In genomic region chr17:39402279-39402889, GRCh38 we compare ENCODE assay signal across 1 cellular context.
TF ChIP-seq lines count a peak whose summit lies in the region.

No MANE protein-coding gene starts in this region.

TF ChIP-seq in HepG2, 621 proteins besides CTCF, POLR2A, EP300 and RAD21 (continued from another document and continues in another):
- no peak for TF ChIP-seq ARID3A (IDR thresholded peaks at IDR 0.05; ENCODE audit: low read depth, low read length)
- peak; percentile 89 for TF ChIP-seq NFYB (CRISPR knock-in tag; IDR thresholded peaks at IDR 0.05)
- TF ChIP-seq TOPORS (CRISPR knock-in tag; IDR thresholded peaks at IDR 0.05): no peak
- no peak for TF ChIP-seq REXO4 (CRISPR knock-in tag; IDR thresholded peaks at IDR 0.05; ENCODE audit: borderline replicate concordance)
- TF ChIP-seq HES4 (CRISPR knock-in tag; IDR thresholded peaks at IDR 0.05; ENCODE audit: borderline replicate concordance): no peak
- no peak for TF ChIP-seq ZNF230 (CRISPR knock-in tag; IDR thresholded peaks at IDR 0.05)
- TF ChIP-seq ZNF691 (CRISPR knock-in tag; IDR thresholded peaks at IDR 0.05; ENCODE audit: borderline replicate concordance, low read depth): no peak
- no peak for TF ChIP-seq ZNF264 (CRISPR knock-in tag; IDR thresholded peaks at IDR 0.05)
- no peak for TF ChIP-seq ZNF615 (CRISPR knock-in tag; IDR thresholded peaks at IDR 0.05; ENCODE audit: borderline replicate concordance)
- no peak for TF ChIP-seq ZNF629 (CRISPR knock-in tag; conservative IDR thresholded peaks at IDR 0.05)
- peak; percentile 21; the same call in 1 of the 2 replicates for TF ChIP-seq ZNF3 (CRISPR knock-in tag; IDR thresholded peaks at IDR 0.05)
- no peak for TF ChIP-seq GLI4 (CRISPR knock-in tag; IDR thresholded peaks at IDR 0.05; ENCODE audit: borderline replicate concordance)
- no peak for TF ChIP-seq TEF (CRISPR knock-in tag; IDR thresholded peaks at IDR 0.05)
- no peak for TF ChIP-seq CHD4 (IDR thresholded peaks at IDR 0.05; ENCODE audit: borderline replicate concordance, low read length)
- peak; percentile 98 for TF ChIP-seq CREB1 (IDR thresholded peaks at IDR 0.05)
- TF ChIP-seq CREB1 (CRISPR knock-in tag; IDR thresholded peaks at IDR 0.05): peak; percentile 97
- 0 out of 2 replicates have a peak, but pooled peaks have one; percentile 52 for TF ChIP-seq IRF2 (CRISPR knock-in tag; IDR thresholded peaks at IDR 0.05)
- TF ChIP-seq FOXO4 (CRISPR knock-in tag; conservative IDR thresholded peaks at IDR 0.05): no peak
- no peak for TF ChIP-seq TERF1 (CRISPR knock-in tag; IDR thresholded peaks at IDR 0.05)
- TF ChIP-seq IRF9 (CRISPR knock-in tag; IDR thresholded peaks at IDR 0.05; ENCODE audit: borderline replicate concordance): no peak
- no peak for TF ChIP-seq HDAC6 (IDR thresholded peaks at IDR 0.05; ENCODE audit: low read depth, low read length)
- no peak for TF ChIP-seq DMAP1 (CRISPR knock-in tag; IDR thresholded peaks at IDR 0.05)
- TF ChIP-seq FOXA1 (IDR thresholded peaks at IDR 0.05): no peak
- TF ChIP-seq FOXA1 (CRISPR knock-in tag; IDR thresholded peaks at IDR 0.05): no peak
- peak; percentile 18; the same call in 1 of the 2 replicates for TF ChIP-seq ZBTB42 (CRISPR knock-in tag; IDR thresholded peaks at IDR 0.05)
- TF ChIP-seq MED8 (CRISPR knock-in tag; IDR thresholded peaks at IDR 0.05; ENCODE audit: insufficient replicate concordance): no peak
- 0 out of 2 replicates have a peak, but pooled peaks have one; percentile 15 for TF ChIP-seq KLF15 (CRISPR knock-in tag; IDR thresholded peaks at IDR 0.05; ENCODE audit: borderline replicate concordance)
- TF ChIP-seq NAIF1 (CRISPR knock-in tag; IDR thresholded peaks at IDR 0.05; ENCODE audit: borderline replicate concordance): no peak
- TF ChIP-seq CENPBD1 (CRISPR knock-in tag; IDR thresholded peaks at IDR 0.05; ENCODE audit: borderline replicate concordance, low read depth): no peak
- TF ChIP-seq CAMTA2 (CRISPR knock-in tag; IDR thresholded peaks at IDR 0.05; ENCODE audit: borderline replicate concordance): no peak
- no peak for TF ChIP-seq ZNF768 (CRISPR knock-in tag; IDR thresholded peaks at IDR 0.05)
- TF ChIP-seq ZFYVE20 (CRISPR knock-in tag; IDR thresholded peaks at IDR 0.05; ENCODE audit: borderline replicate concordance, low read depth): no peak
- TF ChIP-seq E2F5 (CRISPR knock-in tag; conservative IDR thresholded peaks at IDR 0.05): peak; percentile 98
- TF ChIP-seq ZNF354B (CRISPR knock-in tag; IDR thresholded peaks at IDR 0.05): no peak
- TF ChIP-seq ATF6 (CRISPR knock-in tag; conservative IDR thresholded peaks at IDR 0.05): no peak
- TF ChIP-seq NKX3-1 (CRISPR knock-in tag; IDR thresholded peaks at IDR 0.05): no peak; the same call in 1 of the 2 replicates
- TF ChIP-seq ZFP36 (IDR thresholded peaks at IDR 0.05; ENCODE audit: borderline replicate concordance, low read depth, low read length, partially characterized antibody): no peak
- no peak for TF ChIP-seq HNRNPLL (IDR thresholded peaks at IDR 0.05; ENCODE audit: low read depth, low read length, poor library complexity, severe bottlenecking)
- TF ChIP-seq ZFP90 (CRISPR knock-in tag; IDR thresholded peaks at IDR 0.05; ENCODE audit: borderline replicate concordance): no peak; the same call in 1 of the 2 replicates
- peak; percentile 36 for TF ChIP-seq RBM22 (optimal IDR thresholded peaks at IDR 0.05; ENCODE audit: low read length)
- no peak for TF ChIP-seq FOXJ3 (CRISPR knock-in tag; IDR thresholded peaks at IDR 0.05; ENCODE audit: borderline replicate concordance)
- no peak for TF ChIP-seq ZNF839 (CRISPR knock-in tag; IDR thresholded peaks at IDR 0.05; ENCODE audit: borderline replicate concordance)
- TF ChIP-seq ETS1 (CRISPR knock-in tag; IDR thresholded peaks at IDR 0.05): no peak
- TF ChIP-seq ZNF253 (CRISPR knock-in tag; IDR thresholded peaks at IDR 0.05; ENCODE audit: borderline replicate concordance): no peak
- TF ChIP-seq HNF4A (CRISPR knock-in tag; IDR thresholded peaks at IDR 0.05): no peak
- no peak for TF ChIP-seq SNAI1 (CRISPR knock-in tag; IDR thresholded peaks at IDR 0.05; ENCODE audit: borderline replicate concordance)
- TF ChIP-seq HMGXB3 (CRISPR knock-in tag; IDR thresholded peaks at IDR 0.05; ENCODE audit: borderline replicate concordance): peak; percentile 99
- no peak for TF ChIP-seq ARNT (IDR thresholded peaks at IDR 0.05)
- no peak for TF ChIP-seq ZFY (CRISPR knock-in tag; IDR thresholded peaks at IDR 0.05)
- TF ChIP-seq CHCHD3 (CRISPR knock-in tag; IDR thresholded peaks at IDR 0.05): no peak
- peak; percentile 48 for TF ChIP-seq TEAD3 (CRISPR knock-in tag; optimal IDR thresholded peaks at IDR 0.05; ENCODE audit: borderline replicate concordance)
- TF ChIP-seq ZNF510 (CRISPR knock-in tag; IDR thresholded peaks at IDR 0.05; ENCODE audit: low read depth): no peak
- TF ChIP-seq MLX (CRISPR knock-in tag; IDR thresholded peaks at IDR 0.05): no peak
- TF ChIP-seq TBX2 (CRISPR knock-in tag; IDR thresholded peaks at IDR 0.05; ENCODE audit: borderline replicate concordance): no peak
- TF ChIP-seq ZSCAN31 (CRISPR knock-in tag; IDR thresholded peaks at IDR 0.05; ENCODE audit: low read depth): no peak
